26 cellular contexts compared by ENCODE assay signal in the genomic region with DNA sequence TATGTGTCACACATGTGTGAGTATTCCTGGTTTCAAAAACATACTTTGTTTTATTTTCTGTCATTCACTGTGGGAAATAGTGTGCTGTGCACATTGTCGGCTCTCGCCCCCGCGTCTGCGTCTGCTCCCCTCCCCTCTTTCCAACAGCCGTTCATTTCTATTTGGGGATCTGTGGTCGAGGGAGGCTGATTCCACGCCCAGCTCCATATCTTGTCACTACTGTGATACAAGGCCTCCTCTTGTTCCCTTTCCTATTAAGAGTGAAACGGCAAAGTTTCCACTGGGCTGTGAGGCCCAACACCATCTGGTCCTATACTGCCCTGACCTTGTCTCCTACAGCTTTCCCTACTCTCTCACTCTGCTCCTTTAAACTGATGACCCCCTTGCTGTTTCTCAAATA.
"Had no signal": no experiment of that assay in that cellular context is flagged by ENCODE, and none has a peak within 500 bp of the region (broad histone marks: within the 10 kb centered on the region; RNA-seq: fewer than 3 reads in every experiment).

No MANE protein-coding gene starts in this region.

- H3K27me3 ChIP-seq: gastrocnemius medialis, pancreas, transverse colon, uterus had no signal

- H3K4me1 Mint-ChIP-seq: activated CD4-positive, alpha-beta memory T cell treated with anti-CD3 and anti-CD28 coated beads, Interleukin-2, amount 10 ng/mL, durations not matched to agents 7 days and 5 days; activated CD4-positive, alpha-beta T cell treated with anti-CD3 and anti-CD28 coated beads, Interleukin-2, amount 10 ng/mL, durations not matched to agents 24 days and 14 days; activated CD8-positive, alpha-beta memory T cell treated with anti-CD3 and anti-CD28 coated beads, Interleukin-2, amount 10 ng/mL, durations not matched to agents 7 days and 5 days; stimulated activated memory B cell treated with anti-CD40 and anti-IgM and Interleukin-4, amounts not matched to agents 10 μg/mL and 1 μg/mL and 100 μg/mL, for 72 hours had no signal

- H3K36me3 ChIP-seq: gastrocnemius medialis, pancreas, transverse colon, uterus had no signal

- FAIRE-seq: colon, endothelial cell of umbilical vein, pancreas had no signal

- H3K9me3 Mint-ChIP-seq: activated CD4-positive, alpha-beta memory T cell treated with anti-CD3 and anti-CD28 coated beads, Interleukin-2, amount 10 ng/mL, durations not matched to agents 7 days and 5 days; activated CD4-positive, alpha-beta T cell treated with anti-CD3 and anti-CD28 coated beads, Interleukin-2, amount 10 ng/mL, durations not matched to agents 24 days and 14 days; activated naive CD8-positive, alpha-beta T cell treated with anti-CD3 and anti-CD28 coated beads, Interleukin-2, amount 50 U/mL, for 24 hours; activated T-helper 1 cell treated with anti-CD3 and anti-CD28 coated beads, Interleukin-12 subunit alpha, Interleukin-12 subunit beta, Interleukin-2, Interleukin-4 antibody, amounts not matched to agents 30 ng/mL and 10 ng/mL and 1 ng/mL, durations not matched to agents 14 hours and 24 hours and 36 hours; stimulated activated memory B cell treated with anti-CD40 and anti-IgM and Interleukin-4, amounts not matched to agents 10 μg/mL and 1 μg/mL and 100 μg/mL, for 72 hours had no signal

- H3K27ac Mint-ChIP-seq: activated CD4-positive, alpha-beta memory T cell treated with anti-CD3 and anti-CD28 coated beads, Interleukin-2, amount 10 ng/mL, durations not matched to agents 7 days and 5 days; activated CD4-positive, alpha-beta T cell treated with anti-CD3 and anti-CD28 coated beads, Interleukin-2, amount 10 ng/mL, durations not matched to agents 24 days and 14 days; activated CD8-positive, alpha-beta memory T cell treated with anti-CD3 and anti-CD28 coated beads, Interleukin-2, amount 10 ng/mL, durations not matched to agents 7 days and 5 days; activated naive CD8-positive, alpha-beta T cell treated with anti-CD3 and anti-CD28 coated beads, Interleukin-2, amount 50 U/mL, for 24 hours; activated T-helper 1 cell treated with anti-CD3 and anti-CD28 coated beads, Interleukin-12 subunit alpha, Interleukin-12 subunit beta, Interleukin-2, Interleukin-4 antibody, amounts not matched to agents 30 ng/mL and 10 ng/mL and 1 ng/mL, durations not matched to agents 14 hours and 24 hours and 36 hours; stimulated activated memory B cell treated with anti-CD40 and anti-IgM and Interleukin-4, amounts not matched to agents 10 μg/mL and 1 μg/mL and 100 μg/mL, for 72 hours had no signal

- H3K27me3 Mint-ChIP-seq: activated CD4-positive, alpha-beta memory T cell treated with anti-CD3 and anti-CD28 coated beads, Interleukin-2, amount 10 ng/mL, durations not matched to agents 7 days and 5 days; brain; stimulated activated memory B cell treated with anti-CD40 and anti-IgM and Interleukin-4, amounts not matched to agents 10 μg/mL and 1 μg/mL and 100 μg/mL, for 72 hours had no signal

- DNase-seq: activated CD4-positive, alpha-beta memory T cell treated with anti-CD3 and anti-CD28 coated beads, Interleukin-2, amount 10 ng/mL, durations not matched to agents 7 days and 5 days; activated CD4-positive, alpha-beta T cell treated with anti-CD3 and anti-CD28 coated beads, Interleukin-2, amount 10 ng/mL, durations not matched to agents 24 days and 14 days; activated CD8-positive, alpha-beta memory T cell treated with anti-CD3 and anti-CD28 coated beads, Interleukin-2, amount 10 ng/mL, durations not matched to agents 7 days and 5 days; activated gamma-delta T cell; activated naive CD4-positive, alpha-beta T cell treated with anti-CD3 and anti-CD28 coated beads, Interleukin-2, amount 50 U/mL, for 16 hours; activated naive CD8-positive, alpha-beta T cell treated with anti-CD3 and anti-CD28 coated beads, Interleukin-2, amount 50 U/mL, for 24 hours; activated T-cell treated with anti-CD3 and anti-CD28 coated beads for 4 hours; caudate nucleus; effector memory CD4-positive, alpha-beta T cell; gastrocnemius medialis; hypothalamus; pancreas; right cardiac atrium; small intestine; stimulated activated CD4-positive, alpha-beta T cell treated with anti-CD3 and anti-CD28 coated beads, Interleukin-15, amount 100 ng/mL, for 24 hours; T1000; transverse colon; uterus had no signal

- ATAC-seq: activated CD4-positive, CD25-positive, alpha-beta regulatory T cell treated with anti-CD3 and anti-CD28 coated beads, Interleukin-2, amount 50 U/mL, for 24 hours; activated CD8-positive, alpha-beta memory T cell treated with anti-CD3 and anti-CD28 coated beads, Interleukin-2, amount 10 ng/mL, durations not matched to agents 7 days and 5 days; activated naive CD8-positive, alpha-beta T cell treated with anti-CD3 and anti-CD28 coated beads, Interleukin-2, amount 50 U/mL, for 24 hours; esophagus mucosa; gastrocnemius medialis; pancreas had no signal

- H3K9me3 ChIP-seq: gastrocnemius medialis, pancreas, transverse colon had no signal

- H3K4me3 Mint-ChIP-seq: activated CD4-positive, alpha-beta memory T cell treated with anti-CD3 and anti-CD28 coated beads, Interleukin-2, amount 10 ng/mL, durations not matched to agents 7 days and 5 days; activated CD4-positive, alpha-beta T cell treated with anti-CD3 and anti-CD28 coated beads, Interleukin-2, amount 10 ng/mL, durations not matched to agents 24 days and 14 days; activated CD8-positive, alpha-beta memory T cell treated with anti-CD3 and anti-CD28 coated beads, Interleukin-2, amount 10 ng/mL, durations not matched to agents 7 days and 5 days; activated naive CD8-positive, alpha-beta T cell treated with anti-CD3 and anti-CD28 coated beads, Interleukin-2, amount 50 U/mL, for 24 hours; activated T-helper 1 cell treated with anti-CD3 and anti-CD28 coated beads, Interleukin-12 subunit alpha, Interleukin-12 subunit beta, Interleukin-2, Interleukin-4 antibody, amounts not matched to agents 30 ng/mL and 10 ng/mL and 1 ng/mL, durations not matched to agents 14 hours and 24 hours and 36 hours; brain; stimulated activated memory B cell treated with anti-CD40 and anti-IgM and Interleukin-4, amounts not matched to agents 10 μg/mL and 1 μg/mL and 100 μg/mL, for 72 hours had no signal

- H3K4me3 ChIP-seq: gastrocnemius medialis, pancreas, transverse colon, uterus had no signal

- H3K4me1 ChIP-seq: pancreas, transverse colon, uterus had no signal

- H3K36me3 Mint-ChIP-seq: activated CD8-positive, alpha-beta memory T cell treated with anti-CD3 and anti-CD28 coated beads, Interleukin-2, amount 10 ng/mL, durations not matched to agents 7 days and 5 days; brain; stimulated activated memory B cell treated with anti-CD40 and anti-IgM and Interleukin-4, amounts not matched to agents 10 μg/mL and 1 μg/mL and 100 μg/mL, for 72 hours had no signal

- H3K27ac ChIP-seq: gastrocnemius medialis, pancreas, transverse colon, uterus, VCaP had no signal
